Comparison of ENCODE assay signal across 8 cellular contexts in the genomic region with DNA sequence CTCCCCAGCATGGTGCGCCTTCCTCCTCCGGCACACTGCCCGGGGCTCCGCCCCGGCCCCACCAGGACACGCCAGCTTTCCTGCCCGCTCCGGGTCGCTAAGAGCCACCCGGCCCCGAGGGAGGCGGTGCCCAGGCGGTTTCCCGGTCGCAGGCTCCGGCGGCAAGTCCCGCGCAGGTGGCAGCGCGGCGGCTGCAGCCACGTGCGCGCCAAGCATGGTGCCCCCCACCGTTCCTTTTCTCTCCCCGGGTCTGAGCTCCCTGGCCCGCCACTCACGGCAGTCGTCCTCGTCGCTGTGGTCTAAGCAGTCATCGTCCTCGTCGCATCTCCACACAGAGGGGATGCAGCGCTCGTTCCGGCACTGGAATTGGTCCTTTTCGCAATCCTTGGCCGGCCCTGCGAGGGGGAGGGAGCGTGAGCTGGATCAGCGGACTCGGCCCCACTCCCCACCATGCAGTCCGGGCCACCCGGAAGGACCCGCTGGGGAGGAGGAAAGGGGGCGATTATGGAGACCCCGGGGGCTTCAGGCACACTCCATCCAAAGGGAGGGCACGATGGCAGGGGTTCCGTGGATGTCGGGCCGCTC. TPM values are rescaled to one million over a fixed set of nuclear protein-coding genes. Genes with fewer than 3 reads are reported as not detected.
DNase-seq lines count a peak whose midpoint lies in the region; ATAC-seq and TF ChIP-seq lines count a peak whose summit lies in the region.

No MANE protein-coding gene starts in this region.

- POLR2A ChIA-PET in RWPE1 (lab: Yijun Ruan, JAX; ENCODE audit: low non-redundant PET), result interaction anchor here (0.8 kb wide), 1 partner anchor 38 kb away, joined by 3 read pairs; no protein-coding TSS in a partner anchor

- DNase-seq in DMS 273 (lab: John Stamatoyannopoulos, UW; ENCODE audit: unreplicated experiment) (peak; percentile 93), GM19238 (ENCODE audit: insufficient read length, low spot score) (peak; percentile 56), RWPE1 (ENCODE audit: low spot score) (peak; percentile 60), breast epithelium (ENCODE audit: low spot score in 2 of 2) (no peak), right lobe of liver (peak in 2 of 3 donors; percentile 29 to 54), thyroid gland (no peak), superior temporal gyrus (ENCODE audit: extremely low spot score) (no peak)

- H3K9me3 ChIP-seq in breast epithelium (no peaks in the 10 kb centered on the region), right lobe of liver (no peaks in the 10 kb centered on the region), thyroid gland (no peaks in the 10 kb centered on the region)

- intact Hi-C loops in breast epithelium (cut with DNase I; ENCODE audit: low total_unique reads) (no loop called here), right lobe of liver (cut with DNase I) (no loop called here), thyroid gland (cut with DNase I) (no loop called here)

- H3K4me3 ChIP-seq in breast epithelium (peak overlapping the region; percentile 65 to 92 (median 68)), right lobe of liver (peak overlapping the region; percentile 50 to 57 (median 55)), thyroid gland (replicated peaks in 1 of 3) (peak overlapping the region; percentile 63 to 89 (median 78))

- no peaks in the 10 kb centered on the region for H3K27me3 ChIP-seq in breast epithelium
- H3K27me3 ChIP-seq in right lobe of liver, result peaks cover 0 to 8% of the 10 kb centered on the region in 2 donors
- H3K27me3 ChIP-seq in thyroid gland, result no peaks in the 10 kb centered on the region

- peak overlapping the region; percentile 95 for H3K27ac ChIP-seq in RWPE1
- H3K27ac ChIP-seq in breast epithelium, result peak overlapping the region in 1 of 2 donors; percentile 77
- H3K27ac ChIP-seq in right lobe of liver, result no peak overlapping the region
- H3K27ac ChIP-seq in thyroid gland, result peak overlapping the region in 1 of 3 donors; percentile 69

- TF ChIP-seq POLR2A in breast epithelium (IDR thresholded peaks at IDR 0.05) (no peak), right lobe of liver (IDR thresholded peaks at IDR 0.05) (no peak), thyroid gland (IDR thresholded peaks at IDR 0.05) (no peak)

- WGBS in right lobe of liver (ENCODE audit: insufficient coverage, low coverage, low lambda C conversion rate, missing lambda C conversion rate), result 0% methylated on average over 7 of the region's 53 CpGs
- WGBS in thyroid gland, 2 donors, result 0 to 1% methylated on average over 2 to 24 of the region's 53 CpGs

- H3K36me3 ChIP-seq in breast epithelium (no peaks in the 10 kb centered on the region), right lobe of liver (no peaks in the 10 kb centered on the region), thyroid gland (peaks cover 0 to 5% of the 10 kb centered on the region in 2 donors)

- CTCF ChIA-PET in RWPE1 (lab: Yijun Ruan, JAX), result interaction anchor here (0.6 to 1.0 kb wide), 2 partner anchors 17 to 48 kb away, joined by 3 read pairs; no protein-coding TSS in a partner anchor

- H3K4me1 ChIP-seq in breast epithelium (peaks cover 0 to 10% of the 10 kb centered on the region in 2 donors), right lobe of liver (peaks cover 0 to 19% (median 6%) of the 10 kb centered on the region in 4 donors), thyroid gland (peaks cover 25 to 30% of the 10 kb centered on the region in 2 donors)

- peak; percentile 19 for ATAC-seq in HG03139 (IDR thresholded peaks at IDR 0.05; ENCODE audit: unreplicated experiment)
- peak; percentile 31 to 48 (median 42) for ATAC-seq in right lobe of liver

- no peak for TF ChIP-seq CTCF in RWPE1 (conservative IDR thresholded peaks at IDR 0.05; ENCODE audit: low read depth)
- TF ChIP-seq CTCF in breast epithelium (IDR thresholded peaks at IDR 0.05), result no peak
- TF ChIP-seq CTCF in right lobe of liver (IDR thresholded peaks at IDR 0.05), result no peak
- no peak for TF ChIP-seq CTCF in thyroid gland (IDR thresholded peaks at IDR 0.05)

RNA-seq across cellular contexts. Expression of a gene that starts 1.2 kb away (rescaled TPM):
- total RNA-seq in breast epithelium (10 to 100 TPM in 1 of 3 donors, 1 to 10 TPM in 2; 1.6 to 14.7 (median 6.3) TPM), right lobe of liver (1 to 10 TPM in 2 of 6 experiments, under 1 TPM in 4; 0.21 to 1.2 (median 0.56) TPM), thyroid gland (100 to 1,000 TPM in 3 of 4 donors, 10 to 100 TPM in 1; 92.8 to 200 (median 143) TPM)

Comparison
In these comparisons a context has a peak if more than half of its experiments do, and no peak if none do; other contexts are left out.
1. DNase-seq: peak in DMS 273 (single experiment), GM19238 (single experiment), RWPE1 (single experiment) and right lobe of liver (2 of 3); none in breast epithelium (0 of 2), thyroid gland (0 of 2) and superior temporal gyrus (single experiment).
2. RNA of a gene that starts 1.2 kb away (total RNA-seq): 92.8 to 200 TPM in thyroid gland; 1.6 to 14.7 TPM in breast epithelium and 0.21 to 1.2 TPM in right lobe of liver; every median in the first group is over 4 times any median in the second.
3. Peak in every context shown above with its lines, with median percentiles within 50 percentile points of each other: H3K4me3 ChIP-seq.